In genomic region chr15:74664670-74665069, GRCh38 we compare ENCODE assay signal across 2 cellular contexts.
TF ChIP-seq lines count a peak whose summit lies in the region.

No MANE protein-coding gene starts in this region.

TF ChIP-seq in GM23338, 12 proteins besides CTCF, POLR2A, EP300 and RAD21:
- TF ChIP-seq NANOG (IDR thresholded peaks at IDR 0.05; ENCODE audit: borderline replicate concordance) = no peak
- TF ChIP-seq STAT1 (IDR thresholded peaks at IDR 0.05; ENCODE audit: unreplicated experiment) = no peak
- no peak for TF ChIP-seq ZNF331 (CRISPR knock-in tag; IDR thresholded peaks at IDR 0.05; ENCODE audit: low read depth)
- no peak for TF ChIP-seq POLR2AphosphoS5 (IDR thresholded peaks at IDR 0.05; ENCODE audit: low read depth)
- no peak for TF ChIP-seq ZNF114 (CRISPR knock-in tag; IDR thresholded peaks at IDR 0.05)
- no peak for TF ChIP-seq ETS1 (IDR thresholded peaks at IDR 0.05)
- TF ChIP-seq CREB1 (CRISPR knock-in tag; IDR thresholded peaks at IDR 0.05; ENCODE audit: low read depth) = no peak
- TF ChIP-seq JUNB (IDR thresholded peaks at IDR 0.05; ENCODE audit: unreplicated experiment) = no peak
- no peak for TF ChIP-seq REST (IDR thresholded peaks at IDR 0.05; ENCODE audit: unreplicated experiment)
- TF ChIP-seq EZH2phosphoT487 (IDR thresholded peaks at IDR 0.05; ENCODE audit: unreplicated experiment) = no peak
- TF ChIP-seq ZNF462 (CRISPR knock-in tag; IDR thresholded peaks at IDR 0.05) = no peak
- TF ChIP-seq EZH2 (IDR thresholded peaks at IDR 0.05; ENCODE audit: low read depth, unreplicated experiment) = no peak

TF ChIP-seq in HepG2, 621 proteins besides CTCF, POLR2A, EP300 and RAD21:
- TF ChIP-seq ZNF280D (CRISPR knock-in tag; IDR thresholded peaks at IDR 0.05) (no peak), GLI4 (CRISPR knock-in tag; IDR thresholded peaks at IDR 0.05; ENCODE audit: borderline replicate concordance) (no peak), JUN (CRISPR knock-in tag; IDR thresholded peaks at IDR 0.05) (no peak), RCOR2 (CRISPR knock-in tag; IDR thresholded peaks at IDR 0.05) (no peak), TBX3 (IDR thresholded peaks at IDR 0.05; ENCODE audit: borderline replicate concordance) (no peak), CEBPB (IDR thresholded peaks at IDR 0.05; ENCODE audit: borderline replicate concordance, low read depth, low read length) (no peak), DMTF1 (CRISPR knock-in tag; IDR thresholded peaks at IDR 0.05) (no peak), ISX (CRISPR knock-in tag; conservative IDR thresholded peaks at IDR 0.05) (no peak), EHMT2 (IDR thresholded peaks at IDR 0.05; ENCODE audit: borderline replicate concordance, low read depth, low read length) (no peak), TRAFD1 (CRISPR knock-in tag; IDR thresholded peaks at IDR 0.05; ENCODE audit: borderline replicate concordance) (no peak), ZNF18 (CRISPR knock-in tag; IDR thresholded peaks at IDR 0.05; ENCODE audit: insufficient replicate concordance) (no peak), BCL6 (CRISPR knock-in tag; IDR thresholded peaks at IDR 0.05) (no peak), CREM (IDR thresholded peaks at IDR 0.05) (no peak), CREM (CRISPR knock-in tag; IDR thresholded peaks at IDR 0.05) (no peak), ZSCAN25 (CRISPR knock-in tag; IDR thresholded peaks at IDR 0.05) (no peak), ZNF225 (CRISPR knock-in tag; IDR thresholded peaks at IDR 0.05) (no peak), ZNF10 (CRISPR knock-in tag; IDR thresholded peaks at IDR 0.05; ENCODE audit: borderline replicate concordance, low read depth) (no peak), NFAT5 (CRISPR knock-in tag; IDR thresholded peaks at IDR 0.05) (no peak), RBM39 (IDR thresholded peaks at IDR 0.05; ENCODE audit: low read depth, low read length, poor library complexity, severe bottlenecking) (no peak), DRAP1 (CRISPR knock-in tag; IDR thresholded peaks at IDR 0.05) (no peak), SRY (CRISPR knock-in tag; IDR thresholded peaks at IDR 0.05) (no peak)
